In genomic region chr4:115165503-115165902, GRCh38 we compare ENCODE assay signal across 26 cellular contexts. TPM values are rescaled to one million over a fixed set of nuclear protein-coding genes. Genes with fewer than 3 reads are reported as not detected.
"Had no signal": no experiment of that assay in that cellular context is flagged by ENCODE, and none has a peak within 500 bp of the region (broad histone marks: within the 10 kb centered on the region; RNA-seq: fewer than 3 reads in every experiment).

No MANE protein-coding gene starts in this region.

- H3K4me1 Mint-ChIP-seq: activated CD4-positive, alpha-beta memory T cell treated with anti-CD3 and anti-CD28 coated beads, Interleukin-2, amount 10 ng/mL, durations not matched to agents 7 days and 5 days; activated naive CD8-positive, alpha-beta T cell treated with anti-CD3 and anti-CD28 coated beads for 36 hours; activated T-helper 17 cell treated with anti-CD3 and anti-CD28 coated beads, Interleukin-2, amount 50 U/mL, for 72 hours; brain; nephron progenitor cell; stimulated activated effector memory CD8-positive, alpha-beta T cell treated with anti-CD3 and anti-CD28 coated beads, Interleukin-12 subunit alpha, Interleukin-12 subunit beta, amount 100 ng/mL, for 72 hours had no signal

- H3K4me3 Mint-ChIP-seq: activated CD4-positive, alpha-beta memory T cell treated with anti-CD3 and anti-CD28 coated beads, Interleukin-2, amount 10 ng/mL, durations not matched to agents 7 days and 5 days; activated naive CD8-positive, alpha-beta T cell treated with anti-CD3 and anti-CD28 coated beads for 36 hours; activated T-helper 17 cell treated with anti-CD3 and anti-CD28 coated beads, Interleukin-2, amount 50 U/mL, for 72 hours; brain; nephron progenitor cell; stimulated activated effector memory CD8-positive, alpha-beta T cell treated with anti-CD3 and anti-CD28 coated beads, Interleukin-12 subunit alpha, Interleukin-12 subunit beta, amount 100 ng/mL, for 72 hours; T-helper 2 cell treated with Interferon-gamma antibody and Interleukin-4, amounts not matched to agents 5 μg/mL and 100 μg/mL, for 36 hours had no signal

- H3K9me3 ChIP-seq: gastrocnemius medialis, left lung, sigmoid colon, thoracic aorta, upper lobe of left lung had no signal

- DNase-seq: activated CD4-positive, alpha-beta memory T cell treated with anti-CD3 and anti-CD28 coated beads, Interleukin-2, amount 10 ng/mL, durations not matched to agents 7 days and 5 days; activated CD4-positive, alpha-beta T cell treated with anti-CD3 and anti-CD28 coated beads for 48 hours; activated CD4-positive, CD25-positive, alpha-beta regulatory T cell; activated naive CD4-positive, alpha-beta T cell; activated naive CD8-positive, alpha-beta T cell treated with anti-CD3 and anti-CD28 coated beads for 36 hours; activated T-cell treated with anti-CD3 and anti-CD28 coated beads, Interleukin-2, amount 50 U/mL, for 1 hour; amygdala; central memory CD4-positive, alpha-beta T cell; erythroblast; gastrocnemius medialis; head of caudate nucleus; left lung; nephron progenitor cell; nucleus accumbens; sigmoid colon; stimulated activated CD4-positive, alpha-beta T cell treated with anti-CD3 and anti-CD28 coated beads, Interleukin-4, amount 100 ng/mL, for 24 hours; upper lobe of left lung had no signal

- H3K4me1 ChIP-seq: gastrocnemius medialis, left lung, sigmoid colon, upper lobe of left lung had no signal

- H3K9me3 Mint-ChIP-seq: activated CD4-positive, alpha-beta memory T cell treated with anti-CD3 and anti-CD28 coated beads, Interleukin-2, amount 10 ng/mL, durations not matched to agents 7 days and 5 days; activated naive CD8-positive, alpha-beta T cell treated with anti-CD3 and anti-CD28 coated beads for 36 hours; activated T-helper 17 cell treated with anti-CD3 and anti-CD28 coated beads, Interleukin-2, amount 50 U/mL, for 72 hours; brain; nephron progenitor cell; T-helper 2 cell treated with Interferon-gamma antibody and Interleukin-4, amounts not matched to agents 5 μg/mL and 100 μg/mL, for 36 hours had no signal

- H3K36me3 ChIP-seq: gastrocnemius medialis, left lung, sigmoid colon, thoracic aorta, upper lobe of left lung had no signal

- ATAC-seq: activated T-helper 17 cell treated with anti-CD3 and anti-CD28 coated beads, Interleukin-2, amount 50 U/mL, for 72 hours; gastrocnemius medialis; left lung; stimulated activated effector memory CD8-positive, alpha-beta T cell treated with anti-CD3 and anti-CD28 coated beads, Interleukin-12 subunit alpha, Interleukin-12 subunit beta, amount 100 ng/mL, for 72 hours had no signal

- H3K4me3 ChIP-seq: gastrocnemius medialis, left lung, sigmoid colon, thoracic aorta, upper lobe of left lung had no signal

- H3K36me3 Mint-ChIP-seq: activated naive CD8-positive, alpha-beta T cell treated with anti-CD3 and anti-CD28 coated beads for 36 hours; brain; stimulated activated effector memory CD8-positive, alpha-beta T cell treated with anti-CD3 and anti-CD28 coated beads, Interleukin-12 subunit alpha, Interleukin-12 subunit beta, amount 100 ng/mL, for 72 hours had no signal

- H3K27me3 ChIP-seq: gastrocnemius medialis, left lung, sigmoid colon, upper lobe of left lung had no signal

- H3K27me3 Mint-ChIP-seq: activated CD4-positive, alpha-beta memory T cell treated with anti-CD3 and anti-CD28 coated beads, Interleukin-2, amount 10 ng/mL, durations not matched to agents 7 days and 5 days; brain had no signal

- H3K27ac ChIP-seq: gastrocnemius medialis, left lung, sigmoid colon, thoracic aorta, upper lobe of left lung had no signal

- H3K27ac Mint-ChIP-seq: activated CD4-positive, alpha-beta memory T cell treated with anti-CD3 and anti-CD28 coated beads, Interleukin-2, amount 10 ng/mL, durations not matched to agents 7 days and 5 days; activated naive CD8-positive, alpha-beta T cell treated with anti-CD3 and anti-CD28 coated beads for 36 hours; activated T-helper 17 cell treated with anti-CD3 and anti-CD28 coated beads, Interleukin-2, amount 50 U/mL, for 72 hours; brain; nephron progenitor cell; stimulated activated effector memory CD8-positive, alpha-beta T cell treated with anti-CD3 and anti-CD28 coated beads, Interleukin-12 subunit alpha, Interleukin-12 subunit beta, amount 100 ng/mL, for 72 hours; T-helper 2 cell treated with Interferon-gamma antibody and Interleukin-4, amounts not matched to agents 5 μg/mL and 100 μg/mL, for 36 hours had no signal

RNA-seq across cellular contexts. Expression of gene NDST4, which starts 52.1 kb away (rescaled TPM):
- total RNA-seq: activated CD4-positive, alpha-beta memory T cell treated with anti-CD3 and anti-CD28 coated beads, Interleukin-2, amount 10 ng/mL, durations not matched to agents 7 days and 5 days; activated naive CD8-positive, alpha-beta T cell treated with anti-CD3 and anti-CD28 coated beads for 36 hours; activated T-helper 17 cell treated with anti-CD3 and anti-CD28 coated beads, Interleukin-2, amount 50 U/mL, for 72 hours; gastrocnemius medialis; kidney epithelial cell; left lung; lung microvascular endothelial cell; myocyte; renal cortical epithelial cell; thoracic aorta; upper lobe of left lung had no signal
